Comparison of ENCODE assay signal across 1 cellular context in genomic region chr11:67463680-67464410, GRCh38.
TF ChIP-seq lines count a peak whose summit lies in the region.

No MANE protein-coding gene starts in this region.

TF ChIP-seq in A549, 52 proteins besides CTCF, POLR2A, EP300 and RAD21:
- TF ChIP-seq MYC (IDR thresholded peaks at IDR 0.05; ENCODE audit: borderline replicate concordance, low read length), result no peak
- TF ChIP-seq BCL3 (IDR thresholded peaks at IDR 0.05), result no peak
- peak in 1 of 2 experiments; percentile 35; a peak in 2 of 5 replicates for TF ChIP-seq JUN (IDR thresholded peaks at IDR 0.05)
- 0 out of 2 replicates have a peak, but pooled peaks have one; percentile 15 for TF ChIP-seq TFCP2L1 (CRISPR knock-in tag; IDR thresholded peaks at IDR 0.05)
- TF ChIP-seq ATOH8 (CRISPR knock-in tag; IDR thresholded peaks at IDR 0.05; ENCODE audit: low read depth), result peak; percentile 58; the same call in 1 of the 2 replicates
- TF ChIP-seq FOSL2 (IDR thresholded peaks at IDR 0.05), result peak; percentile 52; the same call in 1 of the 2 replicates
- TF ChIP-seq FOSL2 (CRISPR knock-in tag; IDR thresholded peaks at IDR 0.05), result peak; percentile 97
- peak; percentile 58 for TF ChIP-seq HOXB5 (CRISPR knock-in tag; IDR thresholded peaks at IDR 0.05)
- TF ChIP-seq MAFK (IDR thresholded peaks at IDR 0.05; ENCODE audit: partially characterized antibody), result peak; percentile 25
- TF ChIP-seq MAX (IDR thresholded peaks at IDR 0.05), result peak; percentile 97
- peak; percentile 32; the same call in 1 of the 2 replicates for TF ChIP-seq JUNB (IDR thresholded peaks at IDR 0.05)
- peak; percentile 84; the same call in 1 of the 2 replicates for TF ChIP-seq TP53 (CRISPR knock-in tag; IDR thresholded peaks at IDR 0.05)
- peak; percentile 48; the same call in 1 of the 2 replicates for TF ChIP-seq EHF (CRISPR knock-in tag; IDR thresholded peaks at IDR 0.05)
- TF ChIP-seq CBX2 (IDR thresholded peaks at IDR 0.05; ENCODE audit: borderline replicate concordance, low read depth), result no peak
- TF ChIP-seq E2F6 (IDR thresholded peaks at IDR 0.05; ENCODE audit: borderline replicate concordance, low read depth), result peak; percentile 94
